Comparison of ENCODE assay signal across 8 cellular contexts in genomic region chr14:77376771-77377501, GRCh38.
DNase-seq lines count a peak whose midpoint lies in the region; FAIRE-seq and TF ChIP-seq lines count a peak whose summit lies in the region.

Gene SAMD15 (plus strand): TSS chr14:77377379. CDS start chr14:77377419, 40 bp downstream.
Gene TMED8 (minus strand): TSS chr14:77377094. CDS start chr14:77377053, 41 bp downstream.

- peak; percentile 61 for FAIRE-seq in H54 (lab: Jason Lieb, UNC)

- peak; percentile 35 for TF ChIP-seq POLR2A in H54 (IDR thresholded peaks at IDR 0.05; ENCODE audit: low read depth, low read length)
- peak; percentile 71 for TF ChIP-seq POLR2A in Raji (IDR thresholded peaks at IDR 0.05; ENCODE audit: insufficient read depth, low read depth, low read length)

- peak; percentile 73 for DNase-seq in GDM1 (lab: John Stamatoyannopoulos, UW)
- peak; percentile 78 for DNase-seq in H54 (ENCODE audit: insufficient read length, low spot score)
- peak; percentile 84 for DNase-seq in LoVo (ENCODE audit: low spot score)
- DNase-seq in activated gamma-delta T cell treated with anti-CD3 and anti-CD28 coated beads, Interleukin-2, amount 50 U/mL, for 16 hours (ENCODE audit: low read depth), result peak; percentile 68
- DNase-seq in germinal center (ENCODE audit: low spot score), result peak; percentile 89
- DNase-seq in non-pigmented ciliary epithelial cell (ENCODE audit: low read depth), result peak; percentile 46
- DNase-seq in superior temporal gyrus (ENCODE audit: extremely low spot score), result peak; percentile 91

Comparison
In these comparisons a context has a peak if more than half of its experiments do, and no peak if none do; other contexts are left out.
1. Peak in every context shown above with its lines: DNase-seq.